ENCODE assay signal across 1 cellular context in the genomic region with DNA sequence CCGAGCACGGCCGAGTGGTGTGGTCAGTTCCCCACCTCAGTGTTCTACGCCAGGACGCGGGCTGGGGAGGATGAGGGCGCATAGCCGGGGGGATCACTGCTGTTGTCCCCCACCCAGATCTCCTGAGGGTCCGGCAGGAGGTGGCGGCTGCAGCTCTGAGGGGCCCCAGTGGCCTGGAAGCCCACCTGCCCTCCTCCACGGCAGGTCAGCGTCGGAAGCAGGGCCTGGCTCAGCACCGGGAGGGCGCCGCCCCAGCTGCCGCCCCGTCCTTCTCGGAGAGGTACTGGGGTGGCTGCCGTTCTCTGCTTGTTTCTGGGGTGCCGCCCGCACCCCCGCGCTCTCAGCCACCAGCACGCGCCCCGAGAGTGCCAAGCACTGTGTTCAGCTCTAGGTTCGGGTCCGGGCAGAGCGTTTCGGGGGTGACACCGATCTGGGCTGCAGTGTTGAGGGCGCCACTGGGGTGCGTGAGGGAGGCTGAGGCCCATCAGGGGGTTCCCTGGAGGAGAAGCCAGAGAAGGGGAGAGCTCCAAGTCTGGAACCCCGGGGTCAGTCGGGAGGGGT.
TF ChIP-seq lines count a peak whose summit lies in the region.

No MANE protein-coding gene starts in this region.

TF ChIP-seq in K562, 482 proteins besides CTCF, POLR2A, EP300 and RAD21 (continued from another document):
- TF ChIP-seq FOXM1 (IDR thresholded peaks at IDR 0.05; ENCODE audit: low read depth) (no peak), FOXM1 (CRISPR knock-in tag; IDR thresholded peaks at IDR 0.05; ENCODE audit: low read depth) (0 out of 2 replicates have a peak, but pooled peaks have one; percentile 10), HNRNPH1 (optimal IDR thresholded peaks at IDR 0.05; ENCODE audit: low read depth, low read length) (no peak), KDM5B (IDR thresholded peaks at IDR 0.05; ENCODE audit: insufficient replicate concordance, low read depth, low read length) (peak; percentile 29), ZNF282 (CRISPR knock-in tag; IDR thresholded peaks at IDR 0.05) (no peak), PML (IDR thresholded peaks at IDR 0.05; ENCODE audit: low read length) (no peak), TCF7 (IDR thresholded peaks at IDR 0.05; ENCODE audit: borderline replicate concordance) (no peak), POLR2G (IDR thresholded peaks at IDR 0.05; ENCODE audit: low read depth, low read length) (peak; percentile 41; the same call in 1 of the 2 replicates), ZFP30 (CRISPR knock-in tag; IDR thresholded peaks at IDR 0.05; ENCODE audit: borderline replicate concordance) (no peak), ZNF165 (CRISPR knock-in tag; IDR thresholded peaks at IDR 0.05; ENCODE audit: borderline replicate concordance) (no peak), ZNF133 (CRISPR knock-in tag; IDR thresholded peaks at IDR 0.05) (no peak)
- TF ChIP-seq, protein P1, sequence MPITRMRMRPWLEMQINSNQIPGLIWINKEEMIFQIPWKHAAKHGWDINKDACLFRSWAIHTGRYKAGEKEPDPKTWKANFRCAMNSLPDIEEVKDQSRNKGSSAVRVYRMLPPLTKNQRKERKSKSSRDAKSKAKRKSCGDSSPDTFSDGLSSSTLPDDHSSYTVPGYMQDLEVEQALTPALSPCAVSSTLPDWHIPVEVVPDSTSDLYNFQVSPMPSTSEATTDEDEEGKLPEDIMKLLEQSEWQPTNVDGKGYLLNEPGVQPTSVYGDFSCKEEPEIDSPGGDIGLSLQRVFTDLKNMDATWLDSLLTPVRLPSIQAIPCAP (CRISPR knock-in tag; IDR thresholded peaks at IDR 0.05; ENCODE audit: borderline replicate concordance), result no peak
- TF ChIP-seq, protein P2, sequence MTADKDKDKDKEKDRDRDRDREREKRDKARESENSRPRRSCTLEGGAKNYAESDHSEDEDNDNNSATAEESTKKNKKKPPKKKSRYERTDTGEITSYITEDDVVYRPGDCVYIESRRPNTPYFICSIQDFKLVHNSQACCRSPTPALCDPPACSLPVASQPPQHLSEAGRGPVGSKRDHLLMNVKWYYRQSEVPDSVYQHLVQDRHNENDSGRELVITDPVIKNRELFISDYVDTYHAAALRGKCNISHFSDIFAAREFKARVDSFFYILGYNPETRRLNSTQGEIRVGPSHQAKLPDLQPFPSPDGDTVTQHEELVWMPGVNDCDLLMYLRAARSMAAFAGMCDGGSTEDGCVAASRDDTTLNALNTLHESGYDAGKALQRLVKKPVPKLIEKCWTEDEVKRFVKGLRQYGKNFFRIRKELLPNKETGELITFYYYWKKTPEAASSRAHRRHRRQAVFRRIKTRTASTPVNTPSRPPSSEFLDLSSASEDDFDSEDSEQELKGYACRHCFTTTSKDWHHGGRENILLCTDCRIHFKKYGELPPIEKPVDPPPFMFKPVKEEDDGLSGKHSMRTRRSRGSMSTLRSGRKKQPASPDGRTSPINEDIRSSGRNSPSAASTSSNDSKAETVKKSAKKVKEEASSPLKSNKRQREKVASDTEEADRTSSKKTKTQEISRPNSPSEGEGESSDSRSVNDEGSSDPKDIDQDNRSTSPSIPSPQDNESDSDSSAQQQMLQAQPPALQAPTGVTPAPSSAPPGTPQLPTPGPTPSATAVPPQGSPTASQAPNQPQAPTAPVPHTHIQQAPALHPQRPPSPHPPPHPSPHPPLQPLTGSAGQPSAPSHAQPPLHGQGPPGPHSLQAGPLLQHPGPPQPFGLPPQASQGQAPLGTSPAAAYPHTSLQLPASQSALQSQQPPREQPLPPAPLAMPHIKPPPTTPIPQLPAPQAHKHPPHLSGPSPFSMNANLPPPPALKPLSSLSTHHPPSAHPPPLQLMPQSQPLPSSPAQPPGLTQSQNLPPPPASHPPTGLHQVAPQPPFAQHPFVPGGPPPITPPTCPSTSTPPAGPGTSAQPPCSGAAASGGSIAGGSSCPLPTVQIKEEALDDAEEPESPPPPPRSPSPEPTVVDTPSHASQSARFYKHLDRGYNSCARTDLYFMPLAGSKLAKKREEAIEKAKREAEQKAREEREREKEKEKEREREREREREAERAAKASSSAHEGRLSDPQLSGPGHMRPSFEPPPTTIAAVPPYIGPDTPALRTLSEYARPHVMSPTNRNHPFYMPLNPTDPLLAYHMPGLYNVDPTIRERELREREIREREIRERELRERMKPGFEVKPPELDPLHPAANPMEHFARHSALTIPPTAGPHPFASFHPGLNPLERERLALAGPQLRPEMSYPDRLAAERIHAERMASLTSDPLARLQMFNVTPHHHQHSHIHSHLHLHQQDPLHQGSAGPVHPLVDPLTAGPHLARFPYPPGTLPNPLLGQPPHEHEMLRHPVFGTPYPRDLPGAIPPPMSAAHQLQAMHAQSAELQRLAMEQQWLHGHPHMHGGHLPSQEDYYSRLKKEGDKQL (CRISPR knock-in tag; IDR thresholded peaks at IDR 0.05; ENCODE audit: borderline replicate concordance), result no peak
